Comparison of ENCODE assay signal across 1 cellular context in genomic region chr1:186977266-186977957, GRCh38.
TF ChIP-seq lines count a peak whose summit lies in the region.

No MANE protein-coding gene starts in this region.

TF ChIP-seq in IMR-90, 13 proteins besides CTCF, POLR2A, EP300 and RAD21 (continued from another document):
- no peak for TF ChIP-seq CEBPB (IDR thresholded peaks at IDR 0.05; ENCODE audit: low read depth, low read length)
